ENCODE assay signal across 27 cellular contexts in the genomic region with DNA sequence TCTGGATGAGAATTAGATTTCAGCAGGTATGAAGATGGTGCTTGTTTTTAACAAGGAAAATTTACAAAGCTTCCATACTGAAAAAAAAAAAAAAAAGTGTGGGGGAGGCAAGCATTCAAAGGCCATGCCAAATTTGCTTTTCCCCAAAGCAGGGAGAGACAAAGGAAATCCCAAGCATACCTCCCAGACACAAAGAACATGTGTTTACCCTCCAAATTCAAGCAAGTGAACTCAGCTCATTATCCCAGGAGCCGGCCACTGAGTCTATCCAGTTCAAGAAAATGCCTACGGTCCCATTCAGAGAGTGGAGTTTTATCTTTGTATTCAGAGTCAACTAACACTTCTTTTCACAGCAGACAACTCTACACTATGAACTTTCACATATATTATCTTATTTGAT.
"Had no signal": no experiment of that assay in that cellular context is flagged by ENCODE, and none has a peak within 500 bp of the region (broad histone marks: within the 10 kb centered on the region; RNA-seq: fewer than 3 reads in every experiment).

No MANE protein-coding gene starts in this region.

- H3K4me1 Mint-ChIP-seq: activated CD4-positive, alpha-beta T cell treated with anti-CD3 and anti-CD28 coated beads, Interleukin-2, amount 10 ng/mL, durations not matched to agents 7 days and 5 days; activated CD8-positive, alpha-beta memory T cell treated with anti-CD3 and anti-CD28 coated beads, Interleukin-2, amount 10 ng/mL, durations not matched to agents 7 days and 5 days; activated naive CD4-positive, alpha-beta T cell treated with anti-CD3 and anti-CD28 coated beads, Interleukin-2, amount 50 U/mL, for 24 hours; naive thymus-derived CD8-positive, alpha-beta T cell had no signal

- ATAC-seq: activated CD4-positive, CD25-positive, alpha-beta regulatory T cell treated with anti-CD3 and anti-CD28 coated beads, Interleukin-2, amount 50 U/mL, for 24 hours; activated CD8-positive, alpha-beta memory T cell treated with anti-CD3 and anti-CD28 coated beads, Interleukin-2, amount 10 ng/mL, durations not matched to agents 7 days and 5 days; activated CD8-positive, alpha-beta T cell treated with anti-CD3 and anti-CD28 coated beads for 36 hours; left lung; naive thymus-derived CD8-positive, alpha-beta T cell; psoas muscle had no signal

- H3K4me1 ChIP-seq: left lung, psoas muscle, right atrium auricular region, spleen, testis, uterus had no signal

- H3K9me3 ChIP-seq: left lung, neutrophil, ovary, psoas muscle, testis, uterus had no signal

- H3K27me3 Mint-ChIP-seq: activated CD4-positive, alpha-beta T cell treated with anti-CD3 and anti-CD28 coated beads, Interleukin-2, amount 10 ng/mL, durations not matched to agents 7 days and 5 days; activated CD8-positive, alpha-beta memory T cell treated with anti-CD3 and anti-CD28 coated beads, Interleukin-2, amount 10 ng/mL, durations not matched to agents 7 days and 5 days; activated CD8-positive, alpha-beta T cell treated with anti-CD3 and anti-CD28 coated beads for 36 hours; activated naive CD4-positive, alpha-beta T cell treated with anti-CD3 and anti-CD28 coated beads, Interleukin-2, amount 50 U/mL, for 24 hours had no signal

- H3K36me3 ChIP-seq: left lung, neutrophil, ovary, right atrium auricular region, spleen, uterus had no signal

- H3K27me3 ChIP-seq: hepatocyte, left lung, neutrophil, ovary, right atrium auricular region, spleen, testis, uterus had no signal

- DNase-seq: activated CD4-positive, alpha-beta T cell treated with anti-CD3 and anti-CD28 coated beads, Interleukin-2, amount 10 ng/mL, durations not matched to agents 7 days and 5 days; activated CD8-positive, alpha-beta memory T cell treated with anti-CD3 and anti-CD28 coated beads, Interleukin-2, amount 10 ng/mL, durations not matched to agents 7 days and 5 days; activated CD8-positive, alpha-beta T cell treated with anti-CD3 and anti-CD28 coated beads for 36 hours; activated gamma-delta T cell treated with Interleukin-2 at 50 U/mL for 16 hours; activated T-cell treated with anti-CD3 and anti-CD28 coated beads for 4 hours; anterior cingulate cortex; cerebellar nuclear complex; foreskin fibroblast; glutamatergic neuron; kidney glomerular epithelial cell; left lung; naive thymus-derived CD8-positive, alpha-beta T cell; ovary; psoas muscle; spleen; stimulated activated CD4-positive, alpha-beta T cell treated with anti-CD3 and anti-CD28 coated beads, Interleukin-4, amount 100 ng/mL, for 1 hour; stimulated activated naive CD4-positive, alpha-beta T cell; testis; trophoblast cell; uterus had no signal

- H3K4me3 ChIP-seq: coronary artery, hepatocyte, left lung, lung, ovary, psoas muscle, right atrium auricular region, spleen, testis, uterus had no signal

- H3K9me3 Mint-ChIP-seq: activated CD4-positive, alpha-beta T cell treated with anti-CD3 and anti-CD28 coated beads, Interleukin-2, amount 10 ng/mL, durations not matched to agents 7 days and 5 days had no signal

- H3K4me3 Mint-ChIP-seq: activated CD4-positive, alpha-beta T cell treated with anti-CD3 and anti-CD28 coated beads, Interleukin-2, amount 10 ng/mL, durations not matched to agents 7 days and 5 days; activated CD8-positive, alpha-beta memory T cell treated with anti-CD3 and anti-CD28 coated beads, Interleukin-2, amount 10 ng/mL, durations not matched to agents 7 days and 5 days; activated CD8-positive, alpha-beta T cell treated with anti-CD3 and anti-CD28 coated beads for 36 hours; activated naive CD4-positive, alpha-beta T cell treated with anti-CD3 and anti-CD28 coated beads, Interleukin-2, amount 50 U/mL, for 24 hours; naive thymus-derived CD8-positive, alpha-beta T cell had no signal

- H3K36me3 Mint-ChIP-seq: activated CD8-positive, alpha-beta memory T cell treated with anti-CD3 and anti-CD28 coated beads, Interleukin-2, amount 10 ng/mL, durations not matched to agents 7 days and 5 days; activated naive CD4-positive, alpha-beta T cell treated with anti-CD3 and anti-CD28 coated beads, Interleukin-2, amount 50 U/mL, for 24 hours; naive thymus-derived CD8-positive, alpha-beta T cell had no signal

- H3K27ac ChIP-seq: hepatocyte, left lung, neutrophil, ovary, psoas muscle, right atrium auricular region, spleen, testis, uterus had no signal

- H3K27ac Mint-ChIP-seq: activated CD4-positive, alpha-beta T cell treated with anti-CD3 and anti-CD28 coated beads, Interleukin-2, amount 10 ng/mL, durations not matched to agents 7 days and 5 days; activated CD8-positive, alpha-beta memory T cell treated with anti-CD3 and anti-CD28 coated beads, Interleukin-2, amount 10 ng/mL, durations not matched to agents 7 days and 5 days; activated CD8-positive, alpha-beta T cell treated with anti-CD3 and anti-CD28 coated beads for 36 hours; activated naive CD4-positive, alpha-beta T cell treated with anti-CD3 and anti-CD28 coated beads, Interleukin-2, amount 50 U/mL, for 24 hours; naive thymus-derived CD8-positive, alpha-beta T cell had no signal
